2 cellular contexts compared by ENCODE assay signal in genomic region chr3:97409612-97410011, GRCh38.
TF ChIP-seq lines count a peak whose summit lies in the region.

No MANE protein-coding gene starts in this region.

TF ChIP-seq in HepG2, 621 proteins besides CTCF, POLR2A, EP300 and RAD21:
- TF ChIP-seq ZNF337 (CRISPR knock-in tag; IDR thresholded peaks at IDR 0.05; ENCODE audit: borderline replicate concordance, low read depth) (no peak), ELF4 (CRISPR knock-in tag; IDR thresholded peaks at IDR 0.05; ENCODE audit: borderline replicate concordance) (no peak), ZNF597 (CRISPR knock-in tag; IDR thresholded peaks at IDR 0.05) (no peak), ZNF331 (CRISPR knock-in tag; IDR thresholded peaks at IDR 0.05) (no peak), ZNF644 (CRISPR knock-in tag; IDR thresholded peaks at IDR 0.05; ENCODE audit: low read depth) (no peak), BORCS8-MEF2B (CRISPR knock-in tag; IDR thresholded peaks at IDR 0.05) (no peak), RORA (CRISPR knock-in tag; IDR thresholded peaks at IDR 0.05) (no peak), ARNTL (CRISPR knock-in tag; IDR thresholded peaks at IDR 0.05) (no peak), MAFK (conservative IDR thresholded peaks at IDR 0.05 in 1 of 2, IDR thresholded peaks at IDR 0.05 in 1 of 2; ENCODE audit: low read length in 2 of 2) (peak; percentile 87 to 96), SNAI1 (CRISPR knock-in tag; IDR thresholded peaks at IDR 0.05; ENCODE audit: borderline replicate concordance) (no peak), MAFF (IDR thresholded peaks at IDR 0.05; ENCODE audit: low read depth, low read length) (peak; percentile 90)

TF ChIP-seq in H1, 55 proteins besides CTCF, POLR2A, EP300 and RAD21 (continued from another document):
- no peak for TF ChIP-seq POU5F1 (IDR thresholded peaks at IDR 0.05; ENCODE audit: low read depth, low read length)
- TF ChIP-seq KDM1A (IDR thresholded peaks at IDR 0.05; ENCODE audit: borderline replicate concordance, low read length) = no peak
- no peak for TF ChIP-seq SIRT6 (IDR thresholded peaks at IDR 0.05; ENCODE audit: low read length)
- no peak for TF ChIP-seq TEAD4 (IDR thresholded peaks at IDR 0.05; ENCODE audit: low read depth, low read length)
- no peak for TF ChIP-seq SP2 (IDR thresholded peaks at IDR 0.05; ENCODE audit: low read length)
- TF ChIP-seq RBBP5 (IDR thresholded peaks at IDR 0.05; ENCODE audit: borderline replicate concordance, low read depth, low read length) = no peak
- no peak for TF ChIP-seq BCL11A (IDR thresholded peaks at IDR 0.05; ENCODE audit: low read depth in 2 of 2, low read length in 2 of 2)
- no peak for TF ChIP-seq ZNF274 (IDR thresholded peaks at IDR 0.05; ENCODE audit: borderline replicate concordance, extremely low read depth, low read length)
